In genomic region chr9:133383438-133383837, GRCh38 we compare ENCODE assay signal across 1 cellular context.
TF ChIP-seq lines count a peak whose summit lies in the region.

No MANE protein-coding gene starts in this region.

TF ChIP-seq in IMR-90, 13 proteins besides CTCF, POLR2A, EP300 and RAD21 (continued from another document):
- TF ChIP-seq MAFK (IDR thresholded peaks at IDR 0.05; ENCODE audit: low read depth, low read length) (no peak), ELK1 (IDR thresholded peaks at IDR 0.05; ENCODE audit: borderline replicate concordance, low read depth, low read length) (no peak), MXI1 (IDR thresholded peaks at IDR 0.05; ENCODE audit: borderline replicate concordance, low read depth, low read length) (no peak), RFX5 (IDR thresholded peaks at IDR 0.05; ENCODE audit: low read depth, low read length) (no peak), CEBPB (IDR thresholded peaks at IDR 0.05; ENCODE audit: low read depth, low read length) (no peak), BHLHE40 (IDR thresholded peaks at IDR 0.05; ENCODE audit: low read depth, low read length) (no peak), CHD1 (IDR thresholded peaks at IDR 0.05; ENCODE audit: low read depth, low read length) (no peak), FOS (IDR thresholded peaks at IDR 0.05; ENCODE audit: low read depth, low read length) (no peak), MAZ (IDR thresholded peaks at IDR 0.05; ENCODE audit: borderline replicate concordance, low read depth, low read length) (no peak), NFE2L2 (IDR thresholded peaks at IDR 0.05; ENCODE audit: low read depth, low read length) (no peak), SMC3 (IDR thresholded peaks at IDR 0.05; ENCODE audit: low read depth, low read length) (no peak), RCOR1 (IDR thresholded peaks at IDR 0.05; ENCODE audit: insufficient replicate concordance, low read length) (no peak)
